8 cellular contexts compared by ENCODE assay signal in the genomic region with DNA sequence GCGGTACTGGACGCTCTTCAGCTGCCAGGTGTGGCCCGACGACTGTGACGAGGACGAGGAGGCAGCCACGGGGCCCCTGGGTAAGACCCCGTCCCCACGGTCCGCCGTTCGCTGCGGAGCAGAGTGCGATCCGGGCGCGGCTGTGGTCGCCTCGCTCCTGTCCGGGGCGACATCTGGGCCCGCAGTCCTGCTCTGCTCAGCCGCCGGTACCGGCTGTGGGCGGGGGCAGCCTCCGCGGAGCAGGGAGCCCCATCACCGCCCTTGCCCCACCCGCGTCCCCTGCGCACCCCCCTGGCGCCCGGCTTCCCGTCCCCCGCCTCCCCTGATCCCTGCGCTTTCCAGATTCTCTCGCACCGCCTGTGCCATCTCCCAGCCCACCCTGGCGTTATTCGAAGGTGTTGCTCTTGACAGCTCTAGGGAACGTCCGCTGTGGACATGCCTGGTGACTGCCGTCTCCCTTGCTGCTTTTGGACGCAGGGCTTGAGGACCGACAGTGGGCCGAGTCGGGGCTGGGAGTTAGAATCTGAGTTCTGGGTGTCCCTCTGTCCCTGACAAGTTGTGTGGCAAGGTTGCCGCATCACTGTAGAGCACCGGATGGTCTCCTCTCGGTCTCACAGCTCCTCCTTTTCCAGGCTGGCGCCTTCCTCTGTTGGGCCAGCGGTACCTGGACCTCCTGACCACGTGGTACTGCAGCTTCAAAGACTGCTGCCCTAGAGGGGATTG. TPM values are rescaled to one million over a fixed set of nuclear protein-coding genes. Genes with fewer than 3 reads are reported as not detected.
A peak's percentile ranks its signal among the peaks of the same experiment; 100 is the strongest.
DNase-seq lines count a peak whose midpoint lies in the region; ATAC-seq and TF ChIP-seq lines count a peak whose summit lies in the region.

No MANE protein-coding gene starts in this region.

- H3K27me3 ChIP-seq in esophagus (ENCODE audit: control insufficient read depth in 1 of 2, insufficient read depth in 2 of 2, low read length in 2 of 2): no peaks in the 10 kb centered on the region
- H3K27me3 ChIP-seq in tibial artery: no peaks in the 10 kb centered on the region

- H3K27ac Mint-ChIP-seq in activated CD8-positive, alpha-beta memory T cell treated with anti-CD3 and anti-CD28 coated beads, Interleukin-2, amount 10 ng/mL, durations not matched to agents 7 days and 5 days: peak overlapping the region; percentile 96
- peak overlapping the region; percentile 78 to 92 for H3K27ac Mint-ChIP-seq in natural killer cell

- peak overlapping the region; percentile 99 for H3K4me3 Mint-ChIP-seq in activated CD8-positive, alpha-beta memory T cell treated with anti-CD3 and anti-CD28 coated beads, Interleukin-2, amount 10 ng/mL, durations not matched to agents 7 days and 5 days
- peak overlapping the region; percentile 93 for H3K4me3 Mint-ChIP-seq in natural killer cell

- no peaks in the 10 kb centered on the region for H3K9me3 Mint-ChIP-seq in activated CD8-positive, alpha-beta memory T cell treated with anti-CD3 and anti-CD28 coated beads, Interleukin-2, amount 10 ng/mL, durations not matched to agents 7 days and 5 days (ENCODE audit: low read depth)
- no peaks in the 10 kb centered on the region for H3K9me3 Mint-ChIP-seq in natural killer cell

- peaks cover 0 to 3% of the 10 kb centered on the region in 2 donors for H3K4me1 ChIP-seq in esophagus (ENCODE audit: control insufficient read depth in 2 of 2, insufficient read depth in 2 of 2, low read length in 1 of 2)
- peaks cover 0 to 25% (median 18%) of the 10 kb centered on the region in 4 donors for H3K4me1 ChIP-seq in tibial artery

- WGBS in esophagus, 2 donors: 1% methylated on average over 34 to 54 of the region's 54 CpGs

- intact Hi-C loops in natural killer cell (cut with micrococcal nuclease): loop anchor here (1.0 kb wide), 1 partner anchor 57 kb away; a partner anchor contains a TSS
- intact Hi-C loops in tibial artery (cut with DNase I; ENCODE audit: low total_unique reads): loop anchor here (5.0 kb wide), 1 partner anchor 55 kb away; a partner anchor contains a TSS

- H3K9me3 ChIP-seq in esophagus (ENCODE audit: control insufficient read depth in 2 of 2, insufficient read depth in 1 of 2, low read depth in 1 of 2, low read length in 1 of 2) (no peaks in the 10 kb centered on the region), tibial artery (no peaks in the 10 kb centered on the region)

- ATAC-seq in HG02642 (IDR thresholded peaks at IDR 0.05; ENCODE audit: poor library complexity, unreplicated experiment): peak; percentile 19
- peak; percentile 41 for ATAC-seq in activated CD8-positive, alpha-beta memory T cell treated with anti-CD3 and anti-CD28 coated beads, Interleukin-2, amount 10 ng/mL, durations not matched to agents 7 days and 5 days
- ATAC-seq in natural killer cell: peak; percentile 37 to 51 (median 38)

- DNase-seq in NCI-H345 (lab: John Stamatoyannopoulos, UW): peak; percentile 16
- no peak for DNase-seq in NCI-H345 treated with DMSO at 0.1 percent for 48 hours (lab: John Stamatoyannopoulos, UW; ENCODE audit: unreplicated experiment)
- DNase-seq in NCI-H1105 (lab: John Stamatoyannopoulos, UW): peak; percentile 15
- DNase-seq in activated CD8-positive, alpha-beta memory T cell treated with anti-CD3 and anti-CD28 coated beads, Interleukin-2, amount 10 ng/mL, durations not matched to agents 7 days and 5 days: peak; percentile 58
- DNase-seq in natural killer cell: peak; percentile 25
- no peak for DNase-seq in tibial artery

- peaks cover 34% of the 10 kb centered on the region for H3K4me1 Mint-ChIP-seq in activated CD8-positive, alpha-beta memory T cell treated with anti-CD3 and anti-CD28 coated beads, Interleukin-2, amount 10 ng/mL, durations not matched to agents 7 days and 5 days
- peaks cover 12 to 24% of the 10 kb centered on the region in 2 donors for H3K4me1 Mint-ChIP-seq in natural killer cell

- H3K36me3 ChIP-seq in esophagus (ENCODE audit: control insufficient read depth in 2 of 2, insufficient read depth in 2 of 2, low read length in 1 of 2): peaks cover 3 to 10% of the 10 kb centered on the region in 2 donors
- peaks cover 0 to 27% (median 9%) of the 10 kb centered on the region in 3 donors for H3K36me3 ChIP-seq in tibial artery

- peaks cover 14% of the 10 kb centered on the region for H3K36me3 Mint-ChIP-seq in activated CD8-positive, alpha-beta memory T cell treated with anti-CD3 and anti-CD28 coated beads, Interleukin-2, amount 10 ng/mL, durations not matched to agents 7 days and 5 days
- H3K36me3 Mint-ChIP-seq in natural killer cell: no peaks in the 10 kb centered on the region

- H3K4me3 ChIP-seq in esophagus (ENCODE audit: low read depth in 1 of 2, low read length in 2 of 2) (peak overlapping the region; percentile 68 to 96), tibial artery (peak overlapping the region; percentile 63 to 71)

- no peak for TF ChIP-seq CTCF in natural killer cell (IDR thresholded peaks at IDR 0.05)
- TF ChIP-seq CTCF in tibial artery (IDR thresholded peaks at IDR 0.05): no peak

- CTCF ChIA-PET in activated CD8-positive, alpha-beta memory T cell treated with anti-CD3 and anti-CD28 coated beads, Interleukin-2, amount 10 ng/mL, durations not matched to agents 7 days and 5 days (lab: Charles Lee): interaction anchor here (0.7 to 6.1 kb wide), 5 partner anchors 209 to 732 kb away, joined by 3 to 52 read pairs (median 4); a partner anchor contains a TSS

- no peaks in the 10 kb centered on the region for H3K27me3 Mint-ChIP-seq in activated CD8-positive, alpha-beta memory T cell treated with anti-CD3 and anti-CD28 coated beads, Interleukin-2, amount 10 ng/mL, durations not matched to agents 7 days and 5 days
- no peaks in the 10 kb centered on the region for H3K27me3 Mint-ChIP-seq in natural killer cell (ENCODE audit: low read depth in 2 of 2)

- H3K27ac ChIP-seq in esophagus (ENCODE audit: low read depth in 2 of 2, low read length in 1 of 2) (peak overlapping the region; percentile 84 to 93), tibial artery (peak overlapping the region; percentile 77 to 82)

RNA-seq across cellular contexts. Expression of a gene that starts 0.6 kb away (rescaled TPM):
- 10 to 100 TPM; 52.4 to 56.1 TPM for total RNA-seq in activated CD8-positive, alpha-beta memory T cell treated with anti-CD3 and anti-CD28 coated beads, Interleukin-2, amount 10 ng/mL, durations not matched to agents 7 days and 5 days
- 10 to 100 TPM in 1 of 2 donors, 1 to 10 TPM in 1; 7.7 to 16.9 TPM for polyA plus RNA-seq in esophagus
- total RNA-seq in natural killer cell: 10 to 100 TPM; 22.7 to 33.3 (median 29.0) TPM

RNA-seq across cellular contexts. Expression of a gene that starts 56.8 kb away (rescaled TPM):
- 10 to 100 TPM; 23.8 to 30.7 TPM for total RNA-seq in activated CD8-positive, alpha-beta memory T cell treated with anti-CD3 and anti-CD28 coated beads, Interleukin-2, amount 10 ng/mL, durations not matched to agents 7 days and 5 days
- polyA plus RNA-seq in esophagus: 1 to 10 TPM; 6.2 to 9.0 TPM
- total RNA-seq in natural killer cell: 10 to 100 TPM; 27.6 to 35.2 (median 29.0) TPM

Comparison
In these comparisons a context has a peak if more than half of its experiments do, and no peak if none do; other contexts are left out.
1. DNase-seq: peak in NCI-H345 (single experiment), NCI-H1105 (single experiment), activated CD8-positive, alpha-beta memory T cell treated with anti-CD3 and anti-CD28 coated beads, Interleukin-2, amount 10 ng/mL, durations not matched to agents 7 days and 5 days (single experiment) and natural killer cell (single experiment); none in NCI-H345 treated with DMSO at 0.1 percent for 48 hours (single experiment) and tibial artery (0 of 2).
2. Peak in every context shown above with its lines, with median percentiles within 50 percentile points of each other: ATAC-seq.